ENCODE assay signal across 25 cellular contexts in the genomic region with DNA sequence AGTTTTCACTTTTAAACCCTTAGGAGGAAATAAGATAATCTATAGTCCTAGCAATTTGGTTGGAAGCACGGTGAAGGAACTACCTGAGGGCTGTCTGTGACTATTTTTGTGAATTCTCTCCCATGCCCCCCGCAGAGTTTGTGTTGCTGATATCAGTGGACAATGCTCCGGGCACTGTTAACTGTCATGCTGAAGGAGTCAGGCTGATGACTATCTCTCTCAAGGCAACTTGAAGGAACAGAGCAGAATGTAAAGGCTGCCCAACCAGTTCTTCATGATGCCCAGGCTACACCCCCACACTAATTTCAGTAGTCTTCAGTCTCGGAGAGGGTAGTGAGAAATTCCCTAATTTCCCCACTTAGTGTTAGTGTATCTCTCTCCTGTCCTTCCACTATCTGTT. TPM values are rescaled to one million over a fixed set of nuclear protein-coding genes. Genes with fewer than 3 reads are reported as not detected.
DNase-seq lines count a peak whose midpoint lies in the region; ATAC-seq, FAIRE-seq and TF ChIP-seq lines count a peak whose summit lies in the region.
"Had no signal": no experiment of that assay in that cellular context is flagged by ENCODE, and none has a peak within 500 bp of the region (broad histone marks: within the 10 kb centered on the region; RNA-seq: fewer than 3 reads in every experiment).

No MANE protein-coding gene starts in this region.

- ATAC-seq in HG03095 (IDR thresholded peaks at IDR 0.05; ENCODE audit: unreplicated experiment): no peak
- ATAC-seq: HepG2 had no signal

- intact Hi-C loops in prostate gland (cut with DNase I): no loop called here

- no peak for TF ChIP-seq POLR2A in prostate gland (IDR thresholded peaks at IDR 0.05)

- TF ChIP-seq RAD21 in SK-N-SH (IDR thresholded peaks at IDR 0.05; ENCODE audit: low read length): no peak

- no peak for FAIRE-seq in bronchial epithelial cell (lab: Jason Lieb, UNC)
- FAIRE-seq: A204.1, G401.6, GM12891, GM19239, HepG2 had no signal

- H3K36me3 ChIP-seq in bronchial epithelial cell (ENCODE audit: control insufficient read depth, insufficient read depth, low read length) (no peaks in the 10 kb centered on the region), hepatocyte (replicated peaks; ENCODE audit: insufficient read depth, low read depth) (no peaks in the 10 kb centered on the region), prostate gland (no peaks in the 10 kb centered on the region), SK-N-SH (replicated peaks in 1 of 2; ENCODE audit: control insufficient read depth in 1 of 2, insufficient read depth in 2 of 2, low read length in 1 of 2) (no peaks in the 10 kb centered on the region)
- H3K36me3 ChIP-seq: BE2C, HAP-1 had no signal

- H4K20me1 ChIP-seq in hepatocyte (ENCODE audit: insufficient read depth, poor library complexity, severe bottlenecking) (no peaks in the 10 kb centered on the region), SK-N-SH (ENCODE audit: insufficient read depth) (no peaks in the 10 kb centered on the region)

- TF ChIP-seq CTCF in LNCaP clone FGC (IDR thresholded peaks at IDR 0.05; ENCODE audit: control insufficient read depth, extremely low read depth, insufficient read depth) (no peak), bronchial epithelial cell (IDR thresholded peaks at IDR 0.05; ENCODE audit: insufficient read depth, low read length, severe bottlenecking) (no peak), hepatocyte (IDR thresholded peaks at IDR 0.05; ENCODE audit: poor library complexity) (no peak), prostate gland (IDR thresholded peaks at IDR 0.05) (no peak), SK-N-SH (IDR thresholded peaks at IDR 0.05) (no peak)

- POLR2A ChIA-PET in SK-N-SH (lab: Yijun Ruan, JAX): no interaction called here

- H2AFZ ChIP-seq in hepatocyte: no peak overlapping the region
- H2AFZ ChIP-seq in SK-N-SH (ENCODE audit: low read depth): no peak overlapping the region

- CTCF ChIA-PET in SK-N-SH (lab: Yijun Ruan, JAX): no interaction called here

- H3K4me3 ChIP-seq in LNCaP clone FGC (ENCODE audit: low read depth, low read length) (no peak overlapping the region), bronchial epithelial cell (ENCODE audit: low read depth, low read length) (no peak overlapping the region), hepatocyte (no peak overlapping the region), prostate gland (no peak overlapping the region), SK-N-SH (ENCODE audit: low read depth in 2 of 2, low read length in 1 of 2) (no peak overlapping the region)
- H3K4me3 ChIP-seq: HAP-1 had no signal

- H3K79me2 ChIP-seq in hepatocyte (no peaks in the 10 kb centered on the region), SK-N-SH (ENCODE audit: insufficient read depth) (no peaks in the 10 kb centered on the region)

- H3K9me3 ChIP-seq in hepatocyte (ENCODE audit: low read depth) (no peaks in the 10 kb centered on the region), prostate gland (no peaks in the 10 kb centered on the region), SK-N-SH (no peaks in the 10 kb centered on the region)
- H3K9me3 ChIP-seq: BE2C, HAP-1 had no signal

- WGBS in hepatocyte (ENCODE audit: low lambda C conversion rate, missing lambda C conversion rate): 22% methylated on average over 4 of the region's 4 CpGs
- WGBS in prostate gland: 23% methylated on average over 4 of the region's 4 CpGs
- 38% methylated on average over 4 of the region's 4 CpGs for WGBS in SK-N-SH (ENCODE audit: low lambda C conversion rate)

- no peak for TF ChIP-seq EP300 in SK-N-SH (IDR thresholded peaks at IDR 0.05; ENCODE audit: borderline replicate concordance in 1 of 2, low read depth in 1 of 2, low read length in 1 of 2)

- no peak overlapping the region for H3K9ac ChIP-seq in SK-N-SH

- H3K4me1 ChIP-seq in hepatocyte (ENCODE audit: insufficient read depth): no peaks in the 10 kb centered on the region
- no peaks in the 10 kb centered on the region for H3K4me1 ChIP-seq in prostate gland (replicated peaks)
- peaks cover 0 to 5% of the 10 kb centered on the region in 2 experiments; a peak in 1 of 4 replicates for H3K4me1 ChIP-seq in SK-N-SH (ENCODE audit: control insufficient read depth in 1 of 2, insufficient read depth in 2 of 2, low read depth in 1 of 2, low read length in 1 of 2)
- H3K4me1 ChIP-seq: BE2C, HAP-1 had no signal

- H3K9me2 ChIP-seq in hepatocyte (replicated peaks; ENCODE audit: insufficient read depth) (no peaks in the 10 kb centered on the region), SK-N-SH (no peaks in the 10 kb centered on the region)

- no peak overlapping the region for H3K27ac ChIP-seq in hepatocyte
- H3K27ac ChIP-seq in prostate gland: no peak overlapping the region
- H3K27ac ChIP-seq in SK-N-SH (ENCODE audit: low read depth in 2 of 2, low read length in 1 of 2): no peak overlapping the region

- no peaks in the 10 kb centered on the region for H3K27me3 ChIP-seq in bronchial epithelial cell (ENCODE audit: control insufficient read depth, insufficient read depth, low read length)
- H3K27me3 ChIP-seq in hepatocyte: no peaks in the 10 kb centered on the region
- H3K27me3 ChIP-seq in prostate gland (replicated peaks; ENCODE audit: insufficient read depth): no peaks in the 10 kb centered on the region
- H3K27me3 ChIP-seq in SK-N-SH (ENCODE audit: insufficient read depth): no peaks in the 10 kb centered on the region
- H3K27me3 ChIP-seq: BE2C had no signal

- H3K4me2 ChIP-seq in hepatocyte: no peak overlapping the region
- H3K4me2 ChIP-seq in SK-N-SH: no peak overlapping the region

- peak; percentile 51 for DNase-seq in LNCaP clone FGC (ENCODE audit: low read depth)
- peak; percentile 33 for DNase-seq in bronchial epithelial cell (ENCODE audit: low read depth)
- DNase-seq in hepatocyte (ENCODE audit: low spot score): peak; percentile 7
- DNase-seq in prostate gland (ENCODE audit: low spot score): peak; percentile 16
- DNase-seq in NCI-H2196 treated with DMSO at 0.1 percent for 48 hours (lab: John Stamatoyannopoulos, UW; ENCODE audit: unreplicated experiment): no peak
- DNase-seq in SK-N-SH: no peak
- DNase-seq: ACHN; BE2C; C1 segment of cervical spinal cord; CD4-positive, CD25-positive, alpha-beta regulatory T cell; CD8-positive, alpha-beta memory T cell; COR-L47; DMS 273 treated with DMSO at 0.1 percent for 48 hours; DMS53; DND-41; EL had no signal

- no peaks in the 10 kb centered on the region for H3F3A ChIP-seq in SK-N-SH (replicated peaks; ENCODE audit: insufficient read depth)

TF ChIP-seq in SK-N-SH, 30 proteins besides CTCF, POLR2A, EP300 and RAD21 (continues in another document):
- TF ChIP-seq, protein P1, sequence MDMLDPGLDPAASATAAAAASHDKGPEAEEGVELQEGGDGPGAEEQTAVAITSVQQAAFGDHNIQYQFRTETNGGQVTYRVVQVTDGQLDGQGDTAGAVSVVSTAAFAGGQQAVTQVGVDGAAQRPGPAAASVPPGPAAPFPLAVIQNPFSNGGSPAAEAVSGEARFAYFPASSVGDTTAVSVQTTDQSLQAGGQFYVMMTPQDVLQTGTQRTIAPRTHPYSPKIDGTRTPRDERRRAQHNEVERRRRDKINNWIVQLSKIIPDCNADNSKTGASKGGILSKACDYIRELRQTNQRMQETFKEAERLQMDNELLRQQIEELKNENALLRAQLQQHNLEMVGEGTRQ (IDR thresholded peaks at IDR 0.05; ENCODE audit: borderline replicate concordance, low read depth, low read length): no peak
- TF ChIP-seq TAF1 (IDR thresholded peaks at IDR 0.05; ENCODE audit: borderline replicate concordance, low read depth, low read length) (no peak), NRF1 (IDR thresholded peaks at IDR 0.05; ENCODE audit: low read depth, low read length) (no peak), FOSL2 (IDR thresholded peaks at IDR 0.05; ENCODE audit: borderline replicate concordance, low read depth) (no peak), GABPA (IDR thresholded peaks at IDR 0.05; ENCODE audit: low read depth) (no peak), RCOR1 (IDR thresholded peaks at IDR 0.05; ENCODE audit: low read length) (no peak), GATA2 (CRISPR knock-in tag; IDR thresholded peaks at IDR 0.05) (no peak), TEAD4 (IDR thresholded peaks at IDR 0.05; ENCODE audit: borderline replicate concordance, insufficient read depth) (no peak), JUND (IDR thresholded peaks at IDR 0.05) (no peak), RXRA (IDR thresholded peaks at IDR 0.05; ENCODE audit: borderline replicate concordance, low read depth) (no peak), MEF2A (IDR thresholded peaks at IDR 0.05; ENCODE audit: borderline replicate concordance, low read depth) (no peak), RFX5 (IDR thresholded peaks at IDR 0.05; ENCODE audit: low read length) (no peak)
- TF ChIP-seq, protein P2, sequence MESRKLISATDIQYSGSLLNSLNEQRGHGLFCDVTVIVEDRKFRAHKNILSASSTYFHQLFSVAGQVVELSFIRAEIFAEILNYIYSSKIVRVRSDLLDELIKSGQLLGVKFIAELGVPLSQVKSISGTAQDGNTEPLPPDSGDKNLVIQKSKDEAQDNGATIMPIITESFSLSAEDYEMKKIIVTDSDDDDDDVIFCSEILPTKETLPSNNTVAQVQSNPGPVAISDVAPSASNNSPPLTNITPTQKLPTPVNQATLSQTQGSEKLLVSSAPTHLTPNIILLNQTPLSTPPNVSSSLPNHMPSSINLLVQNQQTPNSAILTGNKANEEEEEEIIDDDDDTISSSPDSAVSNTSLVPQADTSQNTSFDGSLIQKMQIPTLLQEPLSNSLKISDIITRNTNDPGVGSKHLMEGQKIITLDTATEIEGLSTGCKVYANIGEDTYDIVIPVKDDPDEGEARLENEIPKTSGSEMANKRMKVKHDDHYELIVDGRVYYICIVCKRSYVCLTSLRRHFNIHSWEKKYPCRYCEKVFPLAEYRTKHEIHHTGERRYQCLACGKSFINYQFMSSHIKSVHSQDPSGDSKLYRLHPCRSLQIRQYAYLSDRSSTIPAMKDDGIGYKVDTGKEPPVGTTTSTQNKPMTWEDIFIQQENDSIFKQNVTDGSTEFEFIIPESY (IDR thresholded peaks at IDR 0.05; ENCODE audit: borderline replicate concordance, low read depth): no peak
- TF ChIP-seq, protein P3, sequence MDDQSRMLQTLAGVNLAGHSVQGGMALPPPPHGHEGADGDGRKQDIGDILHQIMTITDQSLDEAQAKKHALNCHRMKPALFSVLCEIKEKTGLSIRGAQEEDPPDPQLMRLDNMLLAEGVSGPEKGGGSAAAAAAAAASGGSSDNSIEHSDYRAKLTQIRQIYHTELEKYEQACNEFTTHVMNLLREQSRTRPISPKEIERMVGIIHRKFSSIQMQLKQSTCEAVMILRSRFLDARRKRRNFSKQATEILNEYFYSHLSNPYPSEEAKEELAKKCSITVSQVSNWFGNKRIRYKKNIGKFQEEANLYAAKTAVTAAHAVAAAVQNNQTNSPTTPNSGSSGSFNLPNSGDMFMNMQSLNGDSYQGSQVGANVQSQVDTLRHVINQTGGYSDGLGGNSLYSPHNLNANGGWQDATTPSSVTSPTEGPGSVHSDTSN (IDR thresholded peaks at IDR 0.05): no peak

RNA-seq across cellular contexts. Expression of a gene that starts 21.6 kb away (rescaled TPM):
- total RNA-seq in bronchial epithelial cell: under 0.01 TPM in 1 of 2 replicates, not detected in the other
- 0.04 and 0.13 TPM in 2 replicates for total RNA-seq in hepatocyte
- polyA plus RNA-seq in hepatocyte: not detected in 2 replicates
- total RNA-seq in prostate gland: 1 to 10 TPM in 1 of 2 donors, under 1 TPM in 1; 0.87 to 2.4 TPM
- polyA plus RNA-seq in SK-N-SH (2012; rRNA removed): 0.02 and 0.05 TPM in 2 replicates
- 0.08 and 0.09 TPM in 2 replicates for polyA plus RNA-seq in SK-N-SH (2012; cell fraction: cytosol; rRNA removed)
- 0.02 and 0.06 TPM in 2 replicates for polyA plus RNA-seq in SK-N-SH (2012; cell fraction: nucleus; rRNA removed)
- total RNA-seq: CD4-positive, CD25-positive, alpha-beta regulatory T cell; H4; HepG2 had no signal
- polyA plus RNA-seq: CD4-positive, CD25-positive, alpha-beta regulatory T cell; CD8-positive, alpha-beta memory T cell; HepG2; IgD-negative memory B cell had no signal

Comparison
In these comparisons a context has a peak if more than half of its experiments do, and no peak if none do; other contexts are left out.
1. DNase-seq: peak in LNCaP clone FGC (single experiment), bronchial epithelial cell (single experiment), hepatocyte (single experiment) and prostate gland (single experiment); none in NCI-H2196 treated with DMSO at 0.1 percent for 48 hours (single experiment) and SK-N-SH (single experiment).